Comparison of ENCODE assay signal across 11 cellular contexts in genomic region chr4:80875642-80876041, GRCh38.
DNase-seq lines count a peak whose midpoint lies in the region; ATAC-seq and TF ChIP-seq lines count a peak whose summit lies in the region.
"Had no signal": no experiment of that assay in that cellular context is flagged by ENCODE, and none has a peak within 500 bp of the region (broad histone marks: within the 10 kb centered on the region; RNA-seq: fewer than 3 reads in every experiment).

No MANE protein-coding gene starts in this region.

- H3K27me3 Mint-ChIP-seq in chondrocyte (ENCODE audit: low read depth), result peaks cover 5% of the 10 kb centered on the region

- peak; percentile 25 for DNase-seq in myocyte (ENCODE audit: low read depth)
- DNase-seq in AML-193 (lab: John Stamatoyannopoulos, UW), result no peak
- no peak for DNase-seq in chondrocyte (ENCODE audit: low spot score)
- DNase-seq in SIG-M5 (lab: John Stamatoyannopoulos, UW), result no peak
- DNase-seq: DMS79 treated with DMSO at 0.1 percent for 48 hours; glutamatergic neuron; NCI-H1930; stimulated activated CD4-positive, alpha-beta T cell treated with anti-CD3 and anti-CD28 coated beads, Interleukin-15, amount 100 ng/mL, for 24 hours had no signal

- H3K27ac Mint-ChIP-seq in chondrocyte (ENCODE audit: unreplicated experiment), result no peak overlapping the region

- no peaks in the 10 kb centered on the region for H3K36me3 Mint-ChIP-seq in chondrocyte (ENCODE audit: low read depth)

- ATAC-seq in GM18907 (IDR thresholded peaks at IDR 0.05; ENCODE audit: unreplicated experiment) (peak; percentile 93), GM21723 (IDR thresholded peaks at IDR 0.05; ENCODE audit: unreplicated experiment) (peak; percentile 89), HG03342 (IDR thresholded peaks at IDR 0.05; ENCODE audit: unreplicated experiment) (peak; percentile 91)

- H3K9me3 Mint-ChIP-seq in chondrocyte (ENCODE audit: low read depth), result no peaks in the 10 kb centered on the region

- H3K4me3 Mint-ChIP-seq in chondrocyte (ENCODE audit: unreplicated experiment), result no peak overlapping the region

- TF ChIP-seq CTCF in chondrocyte (IDR thresholded peaks at IDR 0.05), result no peak

- no peaks in the 10 kb centered on the region for H3K4me1 Mint-ChIP-seq in chondrocyte (ENCODE audit: low read depth)
